Comparison of ENCODE assay signal across 16 cellular contexts in genomic region chr3:156582784-156583183, GRCh38. TPM values are rescaled to one million over a fixed set of nuclear protein-coding genes. Genes with fewer than 3 reads are reported as not detected.
DNase-seq lines count a peak whose midpoint lies in the region; ATAC-seq and TF ChIP-seq lines count a peak whose summit lies in the region.
"Had no signal": no experiment of that assay in that cellular context is flagged by ENCODE, and none has a peak within 500 bp of the region (broad histone marks: within the 10 kb centered on the region; RNA-seq: fewer than 3 reads in every experiment).

No MANE protein-coding gene starts in this region.

- peak; percentile 73 for ATAC-seq in GM19035 (IDR thresholded peaks at IDR 0.05; ENCODE audit: unreplicated experiment)
- ATAC-seq in HG03432 (IDR thresholded peaks at IDR 0.05; ENCODE audit: unreplicated experiment), result peak; percentile 86
- no peak for ATAC-seq in GM18511 (IDR thresholded peaks at IDR 0.05; ENCODE audit: unreplicated experiment)

- no peaks in the 10 kb centered on the region for H3K9me2 ChIP-seq in GM23248 (ENCODE audit: insufficient read depth)

- H2AFZ ChIP-seq in GM23248, result no peak overlapping the region
- peak overlapping the region; percentile 30 for H2AFZ ChIP-seq in osteoblast (ENCODE audit: low read length)

- in situ Hi-C loops in GM23248 (cut with MboI), result no loop called here

- H3K4me2 ChIP-seq in GM23248 (ENCODE audit: unreplicated experiment) (no peak overlapping the region), osteoblast (ENCODE audit: insufficient read depth, low read length) (no peak overlapping the region)

- peak; percentile 21 for DNase-seq in GM23248
- no peak for DNase-seq in osteoblast (ENCODE audit: insufficient read length, low spot score, missing footprints)
- DNase-seq in hepatic stellate cell (ENCODE audit: low spot score), result no peak
- no peak for DNase-seq in NCI-H82 treated with DMSO at 0.1 percent for 48 hours (lab: John Stamatoyannopoulos, UW; ENCODE audit: unreplicated experiment)
- DNase-seq: activated CD4-positive, alpha-beta T cell treated with anti-CD3 and anti-CD28 coated beads for 48 hours; CD4-positive, CD25-positive, alpha-beta regulatory T cell; effector memory CD4-positive, alpha-beta T cell; midbrain; NCI-H1930; NCI-H774; ovary had no signal

- H3K9ac ChIP-seq in GM23248, result no peak overlapping the region

- 83 to 84% methylated on average over 2 of the region's 2 CpGs for WGBS in GM23248 (ENCODE audit: low coverage in 1 of 2, low lambda C conversion rate in 2 of 2, missing lambda C conversion rate in 2 of 2), 2 experiments

- no peak for TF ChIP-seq CTCF in osteoblast (IDR thresholded peaks at IDR 0.05; ENCODE audit: extremely low read depth, low read depth, low read length)

- H3F3A ChIP-seq in GM23248 (ENCODE audit: insufficient read depth), result no peaks in the 10 kb centered on the region

- no peaks in the 10 kb centered on the region for H3K27me3 ChIP-seq in GM23248 (replicated peaks; ENCODE audit: insufficient read depth)
- no peaks in the 10 kb centered on the region for H3K27me3 ChIP-seq in osteoblast (ENCODE audit: insufficient read depth, low read length)
- H3K27me3 ChIP-seq: ovary had no signal

- H3K4me1 ChIP-seq in GM23248 (ENCODE audit: insufficient read depth), result peaks cover 9% of the 10 kb centered on the region
- H3K4me1 ChIP-seq in osteoblast (ENCODE audit: insufficient read depth, low read length), result no peaks in the 10 kb centered on the region
- H3K4me1 ChIP-seq: HAP-1 had no signal

- no peak overlapping the region for H3K4me3 ChIP-seq in GM23248
- no peak overlapping the region for H3K4me3 ChIP-seq in osteoblast (ENCODE audit: insufficient read depth, low read length)
- H3K4me3 ChIP-seq: HAP-1, ovary had no signal

- no peaks in the 10 kb centered on the region for H4K20me1 ChIP-seq in GM23248 (ENCODE audit: insufficient read depth)
- no peaks in the 10 kb centered on the region for H4K20me1 ChIP-seq in osteoblast (ENCODE audit: insufficient read depth, low read length)

- H3K27ac ChIP-seq in GM23248 (no peak overlapping the region), osteoblast (ENCODE audit: low read depth, low read length) (no peak overlapping the region)
- H3K27ac ChIP-seq: ovary, RWPE1 had no signal

- H3K79me2 ChIP-seq in GM23248 (ENCODE audit: insufficient read depth) (no peaks in the 10 kb centered on the region), osteoblast (ENCODE audit: insufficient read depth, low read length) (no peaks in the 10 kb centered on the region)

- H3K36me3 ChIP-seq in GM23248 (ENCODE audit: low read depth) (no peaks in the 10 kb centered on the region), osteoblast (ENCODE audit: insufficient read depth, low read length) (no peaks in the 10 kb centered on the region)
- H3K36me3 ChIP-seq: HAP-1, ovary had no signal

- H3K9me3 ChIP-seq in GM23248 (ENCODE audit: low read depth), result no peaks in the 10 kb centered on the region
- no peaks in the 10 kb centered on the region for H3K9me3 ChIP-seq in osteoblast (ENCODE audit: low read depth, low read length)
- H3K9me3 ChIP-seq: HAP-1, ovary had no signal

RNA-seq across cellular contexts. Expression of gene SSR3, which starts 27.9 kb away (rescaled TPM):
- total RNA-seq in GM23248 (2014; rRNA removed; shearing (Covaris generic)), result 364 and 409 TPM in 2 replicates
- polyA plus RNA-seq in GM23248 (2016; fragmentation: Nextera tagmentation; extraction: Ambion mirVana), result 551 and 566 TPM in 2 replicates
- total RNA-seq in osteoblast, result 212 and 220 TPM in 2 replicates
